In the genomic region with DNA sequence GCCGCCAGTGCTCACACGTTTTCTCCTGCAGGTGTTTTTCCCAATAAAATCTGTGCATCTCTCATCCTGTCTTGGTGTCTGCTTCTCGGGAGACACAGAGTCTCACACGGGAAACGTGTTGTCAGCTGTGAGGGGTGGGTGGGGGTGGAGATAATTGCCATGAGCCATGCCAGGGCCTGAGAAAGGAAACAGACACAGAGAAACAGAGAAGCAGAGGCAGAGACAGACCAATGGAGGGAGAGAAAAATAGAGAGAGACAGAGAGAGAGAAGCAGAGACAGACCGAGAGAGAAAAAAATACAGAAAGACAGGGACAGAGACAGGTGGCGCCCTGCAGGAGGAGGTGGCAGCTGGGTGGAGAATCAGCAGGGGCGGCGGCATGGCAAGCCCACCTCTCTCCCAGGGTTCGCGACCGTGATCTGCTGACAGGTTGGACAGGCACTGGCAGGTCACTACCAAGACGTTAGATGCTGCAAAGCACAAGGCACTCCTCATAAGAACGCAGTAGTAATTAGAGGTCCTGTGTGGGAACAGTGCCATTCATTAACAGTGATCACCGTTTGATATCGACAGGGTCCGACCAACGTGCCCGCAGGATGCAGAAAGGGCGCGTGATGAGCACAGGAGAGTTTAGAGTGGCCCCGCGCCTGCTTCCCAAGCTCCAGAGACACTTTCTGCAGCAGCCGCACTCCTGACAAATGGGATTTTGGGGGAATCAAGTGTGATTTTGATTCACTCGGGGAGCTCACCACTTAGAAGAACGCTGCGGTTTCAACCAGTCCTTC, we compare ENCODE assay signal across 27 cellular contexts.
A peak's percentile ranks its signal among the peaks of the same experiment; 100 is the strongest.
DNase-seq lines count a peak whose midpoint lies in the region; TF ChIP-seq lines count a peak whose summit lies in the region.
"Had no signal": no experiment of that assay in that cellular context is flagged by ENCODE, and none has a peak within 500 bp of the region (broad histone marks: within the 10 kb centered on the region; RNA-seq: fewer than 3 reads in every experiment).

No MANE protein-coding gene starts in this region.

- peaks cover 21% of the 10 kb centered on the region for H3K27me3 ChIP-seq in NT2/D1 (ENCODE audit: insufficient read depth, insufficient read length)
- peaks cover 41% of the 10 kb centered on the region for H3K27me3 ChIP-seq in iPS-20b (ENCODE audit: insufficient read depth, low read length)
- H3K27me3 ChIP-seq in sigmoid colon = no peaks in the 10 kb centered on the region

- TF ChIP-seq POLR2A in sigmoid colon (IDR thresholded peaks at IDR 0.05) = no peak

- no peak for TF ChIP-seq EP300 in sigmoid colon (IDR thresholded peaks at IDR 0.05)

- peak overlapping the region; percentile 42 for H3K9ac ChIP-seq in NT2/D1 (ENCODE audit: insufficient read length, low read depth)
- H3K9ac ChIP-seq in iPS-20b (ENCODE audit: low read depth, low read length) = no peak overlapping the region

- no peaks in the 10 kb centered on the region for H3K9me3 ChIP-seq in NT2/D1 (ENCODE audit: insufficient read depth, low read length)
- no peaks in the 10 kb centered on the region for H3K9me3 ChIP-seq in iPS-20b (ENCODE audit: insufficient read depth, low read depth, low read length)
- no peaks in the 10 kb centered on the region for H3K9me3 ChIP-seq in sigmoid colon
- H3K9me3 ChIP-seq: SJSA1 had no signal

- H3K4me3 Mint-ChIP-seq in activated CD4-positive, alpha-beta memory T cell treated with anti-CD3 and anti-CD28 coated beads, Interleukin-2, amount 10 ng/mL, durations not matched to agents 7 days and 5 days = no peak overlapping the region
- H3K4me3 Mint-ChIP-seq: activated B cell treated with CpG ODN at 0.5 μM for 24 hours; activated CD8-positive, alpha-beta memory T cell treated with anti-CD3 and anti-CD28 coated beads, Interleukin-2, amount 10 ng/mL, durations not matched to agents 7 days and 5 days; activated naive CD8-positive, alpha-beta T cell treated with anti-CD3 and anti-CD28 coated beads, Interleukin-2, amount 50 U/mL, for 24 hours; activated T-cell treated with anti-CD3 and anti-CD28 coated beads, Interleukin-2, amount 50 U/mL, for 72 hours; CD14-positive monocyte; dendritic cell treated with granulocyte-macrophage colony-stimulating factor and Interleukin-4, amounts not matched to agents 40 ng/mL and 50 ng/mL, for 4 days; HFFc6; IgD-negative memory B cell; naive B cell; stimulated activated naive CD8-positive, alpha-beta T cell treated with anti-CD3 and anti-CD28 coated beads, Interleukin-15, amount 100 ng/mL, for 72 hours; T-cell had no signal

- no peaks in the 10 kb centered on the region for H3K36me3 Mint-ChIP-seq in activated CD4-positive, alpha-beta memory T cell treated with anti-CD3 and anti-CD28 coated beads, Interleukin-2, amount 10 ng/mL, durations not matched to agents 7 days and 5 days (ENCODE audit: low read depth)
- H3K36me3 Mint-ChIP-seq: activated CD8-positive, alpha-beta memory T cell treated with anti-CD3 and anti-CD28 coated beads, Interleukin-2, amount 10 ng/mL, durations not matched to agents 7 days and 5 days; CD14-positive monocyte; IgD-negative memory B cell; naive B cell; T-cell had no signal

- peaks cover 6% of the 10 kb centered on the region for H3K4me1 ChIP-seq in NT2/D1 (ENCODE audit: insufficient read depth, insufficient read length)
- peaks cover 13% of the 10 kb centered on the region; the same call in 1 of the 2 replicates for H3K4me1 ChIP-seq in iPS-20b (ENCODE audit: insufficient read depth, low read length)
- no peaks in the 10 kb centered on the region for H3K4me1 ChIP-seq in sigmoid colon

- CTCF ChIA-PET in activated CD4-positive, alpha-beta memory T cell treated with anti-CD3 and anti-CD28 coated beads, Interleukin-2, amount 10 ng/mL, durations not matched to agents 7 days and 5 days (lab: Charles Lee) = no interaction called here

- peak; percentile 27 for DNase-seq in NCI-H748 (lab: John Stamatoyannopoulos, UW; ENCODE audit: unreplicated experiment)
- DNase-seq in NCI-H748 treated with DMSO at 0.1 percent for 48 hours (lab: John Stamatoyannopoulos, UW) = no peak
- DNase-seq in NT2/D1 (ENCODE audit: low read depth, low spot score) = no peak
- peak; percentile 39 for DNase-seq in sigmoid colon
- no peak for DNase-seq in stimulated activated CD4-positive, alpha-beta T cell treated with anti-CD3 and anti-CD28 coated beads, Interleukin-1b, Interleukin-23, amount 100 ng/mL, for 48 hours
- DNase-seq in activated CD4-positive, alpha-beta memory T cell treated with anti-CD3 and anti-CD28 coated beads, Interleukin-2, amount 10 ng/mL, durations not matched to agents 7 days and 5 days = no peak
- no peak for DNase-seq in NCI-H1694 (lab: John Stamatoyannopoulos, UW)
- DNase-seq: activated B cell treated with CpG ODN at 0.5 μM for 24 hours; activated CD4-positive, alpha-beta T cell treated with anti-CD3 and anti-CD28 coated beads, Interleukin-2, amount 50 U/mL, for 1 hour; activated CD8-positive, alpha-beta memory T cell treated with anti-CD3 and anti-CD28 coated beads, Interleukin-2, amount 10 ng/mL, durations not matched to agents 7 days and 5 days; activated naive CD4-positive, alpha-beta T cell; activated naive CD8-positive, alpha-beta T cell treated with anti-CD3 and anti-CD28 coated beads, Interleukin-2, amount 50 U/mL, for 24 hours; activated T-cell treated with anti-CD3 and anti-CD28 coated beads, Interleukin-2, amount 50 U/mL, for 72 hours; central memory CD4-positive, alpha-beta T cell; DND-41; HFFc6; naive B cell; NCI-H187; NCI-H524 treated with DMSO at 0.1 percent for 48 hours; RPMI8226; stimulated activated naive CD8-positive, alpha-beta T cell treated with anti-CD3 and anti-CD28 coated beads, Interleukin-15, amount 100 ng/mL, for 72 hours; T-cell had no signal

- 71 to 80% methylated on average over 27 of the region's 27 CpGs for WGBS in sigmoid colon, 2 donors

- intact Hi-C loops in sigmoid colon (cut with DNase I) = no loop called here

- H3K27ac ChIP-seq in iPS-20b (ENCODE audit: low read length) = no peak overlapping the region
- no peak overlapping the region for H3K27ac ChIP-seq in sigmoid colon
- H3K27ac ChIP-seq: SJSA1 had no signal

- H3K4me3 ChIP-seq in NT2/D1 (ENCODE audit: insufficient read length, low read depth) (no peak overlapping the region), iPS-20b (ENCODE audit: low read length) (peak overlapping the region; percentile 11; the same call in 1 of the 2 replicates), sigmoid colon (no peak overlapping the region)
- H3K4me3 ChIP-seq: SJSA1 had no signal

- no peaks in the 10 kb centered on the region for H3K9me3 Mint-ChIP-seq in activated CD4-positive, alpha-beta memory T cell treated with anti-CD3 and anti-CD28 coated beads, Interleukin-2, amount 10 ng/mL, durations not matched to agents 7 days and 5 days
- H3K9me3 Mint-ChIP-seq: activated B cell treated with CpG ODN at 0.5 μM for 24 hours; activated naive CD8-positive, alpha-beta T cell treated with anti-CD3 and anti-CD28 coated beads, Interleukin-2, amount 50 U/mL, for 24 hours; activated T-cell treated with anti-CD3 and anti-CD28 coated beads, Interleukin-2, amount 50 U/mL, for 72 hours; CD14-positive monocyte; dendritic cell treated with granulocyte-macrophage colony-stimulating factor and Interleukin-4, amounts not matched to agents 40 ng/mL and 50 ng/mL, for 4 days; IgD-negative memory B cell; naive B cell; stimulated activated naive CD8-positive, alpha-beta T cell treated with anti-CD3 and anti-CD28 coated beads, Interleukin-15, amount 100 ng/mL, for 72 hours; T-cell had no signal

- H3K4me1 Mint-ChIP-seq in activated CD4-positive, alpha-beta memory T cell treated with anti-CD3 and anti-CD28 coated beads, Interleukin-2, amount 10 ng/mL, durations not matched to agents 7 days and 5 days = peaks cover 6% of the 10 kb centered on the region
- H3K4me1 Mint-ChIP-seq: activated B cell treated with CpG ODN at 0.5 μM for 24 hours, CD14-positive monocyte, T-cell had no signal

- no peak overlapping the region for H3K27ac Mint-ChIP-seq in activated CD4-positive, alpha-beta memory T cell treated with anti-CD3 and anti-CD28 coated beads, Interleukin-2, amount 10 ng/mL, durations not matched to agents 7 days and 5 days
- H3K27ac Mint-ChIP-seq: activated B cell treated with CpG ODN at 0.5 μM for 24 hours; activated CD8-positive, alpha-beta memory T cell treated with anti-CD3 and anti-CD28 coated beads, Interleukin-2, amount 10 ng/mL, durations not matched to agents 7 days and 5 days; activated naive CD8-positive, alpha-beta T cell treated with anti-CD3 and anti-CD28 coated beads, Interleukin-2, amount 50 U/mL, for 24 hours; activated T-cell treated with anti-CD3 and anti-CD28 coated beads, Interleukin-2, amount 50 U/mL, for 72 hours; dendritic cell treated with granulocyte-macrophage colony-stimulating factor and Interleukin-4, amounts not matched to agents 40 ng/mL and 50 ng/mL, for 4 days; HFFc6; T-cell had no signal

- POLR2A ChIA-PET in activated CD4-positive, alpha-beta memory T cell treated with anti-CD3 and anti-CD28 coated beads, Interleukin-2, amount 10 ng/mL, durations not matched to agents 7 days and 5 days (lab: Charles Lee) = no interaction called here

- H3K27me3 Mint-ChIP-seq in activated CD4-positive, alpha-beta memory T cell treated with anti-CD3 and anti-CD28 coated beads, Interleukin-2, amount 10 ng/mL, durations not matched to agents 7 days and 5 days = peaks cover 15% of the 10 kb centered on the region
- H3K27me3 Mint-ChIP-seq: IgD-negative memory B cell had no signal

- no peak for TF ChIP-seq CTCF in sigmoid colon (IDR thresholded peaks at IDR 0.05)

- H3K36me3 ChIP-seq in NT2/D1 (ENCODE audit: insufficient read depth, insufficient read length, low read length) = no peaks in the 10 kb centered on the region
- H3K36me3 ChIP-seq in iPS-20b (ENCODE audit: insufficient read depth, low read depth, low read length) = no peaks in the 10 kb centered on the region
- H3K36me3 ChIP-seq in sigmoid colon = no peaks in the 10 kb centered on the region
- H3K36me3 ChIP-seq: SJSA1 had no signal

Comparison
In these comparisons a context has a peak if more than half of its experiments do, and no peak if none do; other contexts are left out.
1. DNase-seq: peak in NCI-H748 (single experiment) and sigmoid colon (single experiment); none in NCI-H748 treated with DMSO at 0.1 percent for 48 hours (single experiment), NT2/D1 (single experiment), stimulated activated CD4-positive, alpha-beta T cell treated with anti-CD3 and anti-CD28 coated beads, Interleukin-1b, Interleukin-23, amount 100 ng/mL, for 48 hours (single experiment), activated CD4-positive, alpha-beta memory T cell treated with anti-CD3 and anti-CD28 coated beads, Interleukin-2, amount 10 ng/mL, durations not matched to agents 7 days and 5 days (single experiment) and NCI-H1694 (single experiment).